9 cellular contexts compared by ENCODE assay signal in genomic region chr1:19582318-19582717, GRCh38.
DNase-seq lines count a peak whose midpoint lies in the region; ATAC-seq, FAIRE-seq and TF ChIP-seq lines count a peak whose summit lies in the region.
"Had no signal": no experiment of that assay in that cellular context is flagged by ENCODE, and none has a peak within 500 bp of the region (broad histone marks: within the 10 kb centered on the region; RNA-seq: fewer than 3 reads in every experiment).

No MANE protein-coding gene starts in this region.

- FAIRE-seq in kidney (lab: Jason Lieb, UNC): no peak

- H3K4me1 ChIP-seq in ascending aorta: no peaks in the 10 kb centered on the region
- peaks cover 0 to 4% of the 10 kb centered on the region in 2 donors for H3K4me1 ChIP-seq in kidney (ENCODE audit: control insufficient read depth in 1 of 2, insufficient read depth in 1 of 2, low read depth in 1 of 2, low read length in 2 of 2)

- H3K27ac ChIP-seq in ascending aorta: no peak overlapping the region
- no peak overlapping the region for H3K27ac ChIP-seq in kidney (ENCODE audit: low read depth in 2 of 2, low read length in 2 of 2)

- ATAC-seq in T-helper 17 cell (peak; percentile 94), HG03520 (IDR thresholded peaks at IDR 0.05; ENCODE audit: unreplicated experiment) (no peak), GM21723 (IDR thresholded peaks at IDR 0.05; ENCODE audit: unreplicated experiment) (no peak)

- intact Hi-C loops in ascending aorta (cut with DNase I) (no loop called here), kidney (cut with DNase I) (no loop called here)

- H3K4me1 Mint-ChIP-seq in T-helper 17 cell: peaks cover 23% of the 10 kb centered on the region

- H3K36me3 ChIP-seq in ascending aorta: no peaks in the 10 kb centered on the region
- H3K36me3 ChIP-seq in kidney (ENCODE audit: control insufficient read depth in 1 of 2, insufficient read depth in 2 of 2, low read length in 2 of 2): no peaks in the 10 kb centered on the region

- TF ChIP-seq CTCF in ascending aorta (IDR thresholded peaks at IDR 0.05): peak; percentile 41 to 62 (median 55)
- TF ChIP-seq CTCF in kidney (IDR thresholded peaks at IDR 0.05; ENCODE audit: borderline replicate concordance, extremely low read depth, insufficient read depth): peak; percentile 58

- DNase-seq in COLO668 (lab: John Stamatoyannopoulos, UW; ENCODE audit: unreplicated experiment) (peak; percentile 73), HT-29 (ENCODE audit: low spot score) (peak; percentile 88), T-helper 17 cell (peak; percentile 54 to 69 (median 59)), ascending aorta (ENCODE audit: low spot score in 2 of 2) (peak in 1 of 2 donors; percentile 71), kidney (no peak)
- peak; percentile 16 for DNase-seq in stimulated activated CD8-positive, alpha-beta memory T cell treated with anti-CD3 and anti-CD28 coated beads, Interleukin-12 subunit alpha, Interleukin-12 subunit beta, amount 100 ng/mL, for 24 hours (ENCODE audit: extremely low read depth)

- H3K27ac Mint-ChIP-seq in T-helper 17 cell: peak overlapping the region; percentile 16

- H3K4me3 Mint-ChIP-seq in T-helper 17 cell: no peak overlapping the region
- H3K4me3 Mint-ChIP-seq: IgD-negative memory B cell had no signal

- H3K9me3 ChIP-seq in T-helper 17 cell (ENCODE audit: control insufficient read depth, low read length, poor library complexity, severe bottlenecking): no peaks in the 10 kb centered on the region
- H3K9me3 ChIP-seq in ascending aorta: no peaks in the 10 kb centered on the region
- H3K9me3 ChIP-seq in kidney (ENCODE audit: control insufficient read depth in 1 of 2, low read length in 2 of 2): no peaks in the 10 kb centered on the region

- H3K36me3 Mint-ChIP-seq in T-helper 17 cell (ENCODE audit: low read depth): peaks cover 7% of the 10 kb centered on the region

- H3K27me3 ChIP-seq in ascending aorta: no peaks in the 10 kb centered on the region

- no peak overlapping the region for H3K9ac ChIP-seq in kidney (ENCODE audit: low read length in 2 of 2)

- peaks cover 14% of the 10 kb centered on the region for H3K27me3 Mint-ChIP-seq in T-helper 17 cell
- H3K27me3 Mint-ChIP-seq: IgD-negative memory B cell had no signal

- no peak overlapping the region for H3K4me3 ChIP-seq in ascending aorta
- H3K4me3 ChIP-seq in kidney (ENCODE audit: low read length in 2 of 2): no peak overlapping the region
